8 cellular contexts compared by ENCODE assay signal in genomic region chr1:25430666-25431494, GRCh38. TPM values are rescaled to one million over a fixed set of nuclear protein-coding genes. Genes with fewer than 3 reads are reported as not detected.
DNase-seq lines count a peak whose midpoint lies in the region; ATAC-seq and TF ChIP-seq lines count a peak whose summit lies in the region.

MACO1 (plus strand) TSS chr1:25430897; CDS start chr1:25431099, 202 bp downstream.

- peak within 1 kb of the TSS; percentile 96 for H3K27ac ChIP-seq in CD4-positive, alpha-beta T cell (ENCODE audit: low read depth, low read length)
- peak within 1 kb of the TSS; percentile 78 for H3K27ac ChIP-seq in ectodermal cell (ENCODE audit: insufficient read depth, low read depth, low read length, poor library complexity, severe bottlenecking)

- intact Hi-C loops in CD4-positive, alpha-beta T cell (cut with DNase I, micrococcal nuclease): loop anchor here (5.0 to 10.0 kb wide), 4 partner anchors 41 to 96 kb away; partner anchors contain the start of gene TMEM50A (in 2 of the 2)
- intact Hi-C loops in lower leg skin (cut with DNase I; ENCODE audit: low total_unique reads): no loop called here

- peak; percentile 82 for ATAC-seq in CD4-positive, alpha-beta T cell (ENCODE audit: poor library complexity)
- ATAC-seq in GM19468 (IDR thresholded peaks at IDR 0.05; ENCODE audit: extremely low read depth, unreplicated experiment): peak; percentile 74

- no peaks in the 10 kb centered on the region for H3K27me3 Mint-ChIP-seq in CD4-positive, alpha-beta T cell

- no peak for TF ChIP-seq CTCF in CD4-positive, alpha-beta T cell (IDR thresholded peaks at IDR 0.05)
- TF ChIP-seq CTCF in lower leg skin (IDR thresholded peaks at IDR 0.05): no peak

- peaks cover 57% of the 10 kb centered on the region for H3K4me1 Mint-ChIP-seq in CD4-positive, alpha-beta T cell (ENCODE audit: low read depth)

- CTCF ChIA-PET in CD4-positive, alpha-beta T cell (lab: Charles Lee): interaction anchor here (0.7 to 1.7 kb wide), 6 partner anchors 13 to 464 kb away, joined by 3 to 5 read pairs (median 4); no protein-coding TSS in a partner anchor

- H3K4me3 ChIP-seq in ectodermal cell (ENCODE audit: insufficient read depth, low read depth, low read length) (peak within 1 kb of the TSS; percentile 73), lower leg skin (ENCODE audit: low read depth, poor library complexity, severe bottlenecking) (peak within 1 kb of the TSS; percentile 92)

- no peak for TF ChIP-seq POLR2A in lower leg skin (IDR thresholded peaks at IDR 0.05)

- H3K9me3 ChIP-seq in CD4-positive, alpha-beta T cell (ENCODE audit: control insufficient read depth, low read length): no peaks in the 10 kb centered on the region
- H3K9me3 ChIP-seq in ectodermal cell (ENCODE audit: control insufficient read depth, low read length): no peaks in the 10 kb centered on the region

- H3K36me3 Mint-ChIP-seq in CD4-positive, alpha-beta T cell (ENCODE audit: low read depth): peaks cover 7% of the 10 kb centered on the region

- H3K9me3 Mint-ChIP-seq in CD4-positive, alpha-beta T cell: no peaks in the 10 kb centered on the region

- WGBS in ectodermal cell, 2 experiments: 0% methylated on average over 95 of the region's 95 CpGs
- WGBS in lower leg skin, 2 donors: 1% methylated on average over 23 to 40 of the region's 95 CpGs

- no peaks in the 10 kb centered on the region for H3K27me3 ChIP-seq in CD4-positive, alpha-beta T cell (ENCODE audit: control insufficient read depth, insufficient read depth, low read length)
- peaks cover 18% of the 10 kb centered on the region for H3K27me3 ChIP-seq in ectodermal cell (ENCODE audit: control insufficient read depth, insufficient read depth, low read length, poor library complexity, severe bottlenecking)

- H3K4me3 Mint-ChIP-seq in CD4-positive, alpha-beta T cell: peak within 1 kb of the TSS; percentile 92

- peak; percentile 93 to 97 (median 96) for DNase-seq in CD4-positive, alpha-beta T cell
- peak; percentile 95 for DNase-seq in HS-27A (ENCODE audit: low read depth)
- DNase-seq in NK-92 (lab: John Stamatoyannopoulos, UW; ENCODE audit: unreplicated experiment): peak; percentile 74
- peak; percentile 93 for DNase-seq in activated CD8-positive, alpha-beta memory T cell treated with anti-CD3 and anti-CD28 coated beads for 1 hour (ENCODE audit: extremely low read depth in 1 of 2, low read depth in 1 of 2)
- peak; percentile 96 to 99 for DNase-seq in lower leg skin (ENCODE audit: low spot score in 2 of 2)
- DNase-seq in stimulated activated CD4-positive, alpha-beta T cell treated with anti-CD3 and anti-CD28 coated beads, Interleukin-4, amount 100 ng/mL, for 4 hours: peak; percentile 95 to 96

- peaks cover 9% of the 10 kb centered on the region for H3K4me1 ChIP-seq in ectodermal cell (ENCODE audit: control insufficient read depth, insufficient read depth, low read length)

- POLR2A ChIA-PET in CD4-positive, alpha-beta T cell (lab: Charles Lee): interaction anchor here (0.5 to 2.6 kb wide), 23 partner anchors 10 to 1903 kb away, joined by 3 to 15 read pairs (median 5); partner anchors contain the start of genes MTFR1L, RSRP1 and SYF2

- H3K27ac Mint-ChIP-seq in CD4-positive, alpha-beta T cell: peak within 1 kb of the TSS; percentile 100

- no peaks in the 10 kb centered on the region for H3K36me3 ChIP-seq in ectodermal cell (ENCODE audit: control insufficient read depth, insufficient read depth, low read length)

RNA-seq across cellular contexts. Expression of gene MACO1, which starts in this region (rescaled TPM):
- total RNA-seq in CD4-positive, alpha-beta T cell: 10 to 100 TPM; 24.1 to 24.9 TPM
- polyA plus RNA-seq in ectodermal cell (2013, experiment 1 of 4): 17.1 TPM
- polyA plus RNA-seq in ectodermal cell (2013, experiment 2 of 4): 20.4 TPM
- polyA plus RNA-seq in ectodermal cell (2013, experiment 3 of 4): 14.4 TPM
- polyA plus RNA-seq in ectodermal cell (2013, experiment 4 of 4): 16.0 TPM
- 10 to 100 TPM; 14.2 to 20.4 (median 16.4) TPM for total RNA-seq in lower leg skin

Comparison
In these comparisons a context has a peak if more than half of its experiments do, and no peak if none do; other contexts are left out.
1. Peak in every context shown above with its lines: DNase-seq, ATAC-seq, H3K4me3 ChIP-seq and H3K27ac ChIP-seq.